ENCODE assay signal across 29 cellular contexts in the genomic region with DNA sequence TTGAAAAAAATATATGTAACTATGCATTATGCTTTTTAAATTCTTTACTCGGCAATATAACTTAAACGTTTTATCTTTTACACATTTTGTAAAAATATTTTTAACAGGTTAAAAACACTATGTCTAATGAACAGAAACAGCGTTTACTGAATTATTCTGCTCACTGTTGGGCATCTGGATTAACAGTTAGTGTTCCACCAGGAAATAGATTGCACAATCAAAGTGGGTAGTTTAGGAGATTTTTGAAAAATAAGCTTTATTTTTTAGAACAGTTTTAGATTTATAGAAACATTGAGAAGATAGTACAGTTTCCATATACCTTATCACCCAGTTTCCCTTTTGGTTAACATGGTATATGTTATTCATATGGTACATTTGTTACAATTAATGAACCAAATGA.
"Had no signal": no experiment of that assay in that cellular context is flagged by ENCODE, and none has a peak within 500 bp of the region (broad histone marks: within the 10 kb centered on the region; RNA-seq: fewer than 3 reads in every experiment).

No MANE protein-coding gene starts in this region.

- H3K27ac ChIP-seq: neutrophil, parathyroid adenoma, psoas muscle, skin epidermis, spleen, suprapubic skin, testis, tibial artery, transverse colon, upper lobe of right lung, uterus had no signal

- H3K36me3 ChIP-seq: neutrophil, spleen, suprapubic skin, tibial artery, transverse colon, upper lobe of right lung, uterus had no signal

- H3K9ac ChIP-seq: parathyroid adenoma had no signal

- H3K27me3 ChIP-seq: neutrophil, spleen, suprapubic skin, testis, tibial artery, transverse colon, upper lobe of right lung, uterus had no signal

- H3K79me2 ChIP-seq: parathyroid adenoma had no signal

- H3K4me1 ChIP-seq: parathyroid adenoma, psoas muscle, spleen, suprapubic skin, testis, transverse colon, upper lobe of right lung, uterus had no signal

- ATAC-seq: naive thymus-derived CD4-positive, alpha-beta T cell; natural killer cell; psoas muscle; right cardiac atrium; sciatic nerve; stimulated activated memory B cell treated with anti-CD40 and anti-IgM and Interleukin-4, amounts not matched to agents 10 μg/mL and 1 μg/mL and 100 μg/mL, for 72 hours; stimulated activated naive CD8-positive, alpha-beta T cell treated with anti-CD3 and anti-CD28 coated beads, Interleukin-15, amount 100 ng/mL, for 72 hours; stimulated activated naive CD8-positive, alpha-beta T cell treated with anti-CD3 and anti-CD28 coated beads, Interleukin-15, Interleukin-2, amounts not matched to agents 100 U/mL and 50 U/mL, for 24 hours; upper lobe of right lung had no signal

- H3K4me3 ChIP-seq: psoas muscle, skin epidermis, smooth muscle cell, spleen, suprapubic skin, testis, tibial artery, transverse colon, upper lobe of right lung, uterus had no signal

- DNase-seq: naive thymus-derived CD4-positive, alpha-beta T cell; natural killer cell; nephron progenitor cell; nucleus accumbens; posterior cingulate gyrus; psoas muscle; right cardiac atrium; spleen; stimulated activated CD4-positive, alpha-beta T cell treated with anti-CD3 and anti-CD28 coated beads, Interleukin-12 subunit alpha, Interleukin-12 subunit beta, amount 100 ng/mL, for 4 hours; stimulated activated CD4-positive, alpha-beta T cell treated with anti-CD3 and anti-CD28 coated beads, Interleukin-1b, Interleukin-23, amount 100 ng/mL, for 48 hours; stimulated activated CD4-positive, alpha-beta T cell treated with anti-CD3 and anti-CD28 coated beads, Interleukin-4, amount 100 ng/mL, for 1 hour; stimulated activated CD4-positive, alpha-beta T cell treated with anti-CD3 and anti-CD28 coated beads, Interleukin-4, amount 100 ng/mL, for 4 hours; stimulated activated CD8-positive, alpha-beta memory T cell treated with anti-CD3 and anti-CD28 coated beads, Interleukin-4, amount 100 ng/mL, for 48 hours; stimulated activated naive CD4-positive, alpha-beta T cell; stimulated activated naive CD8-positive, alpha-beta T cell treated with anti-CD3 and anti-CD28 coated beads, Interleukin-15, amount 100 ng/mL, for 72 hours; stimulated activated naive CD8-positive, alpha-beta T cell treated with anti-CD3 and anti-CD28 coated beads, Interleukin-15, Interleukin-2, amounts not matched to agents 100 U/mL and 50 U/mL, for 24 hours; substantia nigra; testis; tibial artery; transverse colon; upper lobe of right lung; uterus had no signal

- H3K9me3 ChIP-seq: neutrophil, psoas muscle, spleen, suprapubic skin, testis, tibial artery, transverse colon, upper lobe of right lung, uterus had no signal

- H2AFZ ChIP-seq: parathyroid adenoma had no signal

- H3K4me2 ChIP-seq: smooth muscle cell had no signal
